1 cellular context compared by ENCODE assay signal in the genomic region with DNA sequence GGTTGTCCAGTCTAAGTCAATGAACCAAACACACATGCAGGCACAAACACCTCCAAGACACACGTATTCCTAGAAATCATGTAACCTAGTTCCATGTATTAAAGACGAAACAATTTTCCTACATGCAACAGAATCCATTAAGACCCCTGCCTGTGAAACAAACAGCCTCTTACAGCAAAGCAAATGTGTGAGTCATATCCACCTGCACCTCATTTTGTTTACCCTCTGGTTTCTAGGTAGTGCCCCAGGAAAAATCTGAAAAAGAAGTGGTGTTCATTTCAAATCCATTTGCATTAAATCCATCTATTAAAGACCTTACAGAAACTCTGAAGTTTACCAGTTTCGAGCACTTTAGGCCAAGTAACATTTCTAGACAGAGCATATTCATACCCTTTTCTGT.
TF ChIP-seq lines count a peak whose summit lies in the region.

No MANE protein-coding gene starts in this region.

TF ChIP-seq in IMR-90, 13 proteins besides CTCF, POLR2A, EP300 and RAD21:
- TF ChIP-seq CHD1 (IDR thresholded peaks at IDR 0.05; ENCODE audit: low read depth, low read length) (no peak), SMC3 (IDR thresholded peaks at IDR 0.05; ENCODE audit: low read depth, low read length) (no peak), CEBPB (IDR thresholded peaks at IDR 0.05; ENCODE audit: low read depth, low read length) (no peak), NFE2L2 (IDR thresholded peaks at IDR 0.05; ENCODE audit: low read depth, low read length) (no peak), MAFK (IDR thresholded peaks at IDR 0.05; ENCODE audit: low read depth, low read length) (no peak), RFX5 (IDR thresholded peaks at IDR 0.05; ENCODE audit: low read depth, low read length) (no peak), RCOR1 (IDR thresholded peaks at IDR 0.05; ENCODE audit: insufficient replicate concordance, low read length) (no peak), MAZ (IDR thresholded peaks at IDR 0.05; ENCODE audit: borderline replicate concordance, low read depth, low read length) (no peak)
- TF ChIP-seq, protein P1, sequence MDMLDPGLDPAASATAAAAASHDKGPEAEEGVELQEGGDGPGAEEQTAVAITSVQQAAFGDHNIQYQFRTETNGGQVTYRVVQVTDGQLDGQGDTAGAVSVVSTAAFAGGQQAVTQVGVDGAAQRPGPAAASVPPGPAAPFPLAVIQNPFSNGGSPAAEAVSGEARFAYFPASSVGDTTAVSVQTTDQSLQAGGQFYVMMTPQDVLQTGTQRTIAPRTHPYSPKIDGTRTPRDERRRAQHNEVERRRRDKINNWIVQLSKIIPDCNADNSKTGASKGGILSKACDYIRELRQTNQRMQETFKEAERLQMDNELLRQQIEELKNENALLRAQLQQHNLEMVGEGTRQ (IDR thresholded peaks at IDR 0.05; ENCODE audit: low read depth, low read length): no peak
